ENCODE assay signal across 24 cellular contexts in genomic region chr3:127730171-127730570, GRCh38. TPM values are rescaled to one million over a fixed set of nuclear protein-coding genes. Genes with fewer than 3 reads are reported as not detected.
A peak's percentile ranks its signal among the peaks of the same experiment; 100 is the strongest.
DNase-seq lines count a peak whose midpoint lies in the region; ATAC-seq, FAIRE-seq and TF ChIP-seq lines count a peak whose summit lies in the region.
"Had no signal": no experiment of that assay in that cellular context is flagged by ENCODE, and none has a peak within 500 bp of the region (broad histone marks: within the 10 kb centered on the region; RNA-seq: fewer than 3 reads in every experiment).

No MANE protein-coding gene starts in this region.

- H4K8ac ChIP-seq in H1 (ENCODE audit: extremely low read depth, insufficient read depth, low read length), result no peak overlapping the region

- H2AK5ac ChIP-seq in H1 (ENCODE audit: low read depth, low read length), result no peak overlapping the region

- no peak overlapping the region for H3K4ac ChIP-seq in H1 (replicated peaks; ENCODE audit: insufficient read length, low read depth, low read length)

- 0 out of 2 replicates have a peak, but pooled peaks cover 6% of the 10 kb centered on the region for H3F3A ChIP-seq in PC-9 (ENCODE audit: insufficient read depth, low read depth)

- H3K36me3 ChIP-seq in Karpas-422 (ENCODE audit: insufficient read depth, low read length) (peaks cover 14% of the 10 kb centered on the region; the same call in 1 of the 2 replicates), H1 (ENCODE audit: control insufficient read depth in 2 of 4, insufficient read depth in 4 of 4, low read length in 3 of 4) (no peaks in the 10 kb centered on the region; a peak in 1 of 8 replicates), gastrocnemius medialis (no peaks in the 10 kb centered on the region), PC-9 (ENCODE audit: low read depth) (no peaks in the 10 kb centered on the region)
- H3K36me3 ChIP-seq: thyroid gland, uterus had no signal

- TF ChIP-seq CTCF in H1 (IDR thresholded peaks at IDR 0.05; ENCODE audit: control extremely low read depth in 1 of 3, insufficient read depth in 1 of 3, low read depth in 1 of 3, low read length in 3 of 3), result no peak
- TF ChIP-seq CTCF in gastrocnemius medialis (IDR thresholded peaks at IDR 0.05 in 4 of 5, conservative IDR thresholded peaks at IDR 0.05 in 1 of 5), result no peak
- no peak for TF ChIP-seq CTCF in PC-9 (conservative IDR thresholded peaks at IDR 0.05)

- DNase-seq in DMS79 (lab: John Stamatoyannopoulos, UW), result peak; percentile 29
- DNase-seq in Karpas-422, result peak; percentile 64
- no peak for DNase-seq in H1 (ENCODE audit: low read depth in 1 of 2, low spot score in 2 of 2)
- DNase-seq in gastrocnemius medialis, result no peak
- no peak for DNase-seq in PC-9
- DNase-seq in ecto neural progenitor cell (ENCODE audit: low spot score), result no peak
- DNase-seq in occipital lobe (lab: John Stamatoyannopoulos, UW), result no peak
- DNase-seq: ACHN; activated B cell treated with CpG ODN at 0.5 μM for 24 hours; activated CD4-positive, alpha-beta T cell treated with anti-CD3 and anti-CD28 coated beads, Interleukin-2, amount 10 ng/mL, durations not matched to agents 7 days and 5 days; activated effector memory CD4-positive, alpha-beta T cell treated with anti-CD3 and anti-CD28 coated beads, Interleukin-2, amount 50 U/mL, for 16 hours; activated naive CD8-positive, alpha-beta T cell treated with anti-CD3 and anti-CD28 coated beads for 36 hours; aorta; cortex of kidney; endodermal cell; naive B cell; NCI-H1694 treated with DMSO at 0.1 percent for 48 hours; NCI-H2171; NCI-H510A; stimulated activated naive CD8-positive, alpha-beta T cell treated with anti-CD3 and anti-CD28 coated beads, Interleukin-15, Interleukin-2, amounts not matched to agents 100 U/mL and 50 U/mL, for 24 hours; thyroid gland; uterus had no signal

- H3K23me2 ChIP-seq in H1 (ENCODE audit: low read depth, low read length), result no peaks in the 10 kb centered on the region; the same call in 1 of the 2 replicates

- no peak for TF ChIP-seq RAD21 in H1 (IDR thresholded peaks at IDR 0.05 in 1 of 2, conservative IDR thresholded peaks at IDR 0.05 in 1 of 2; ENCODE audit: low read depth in 2 of 2, low read length in 2 of 2)

- POLR2A ChIA-PET in H1 (lab: Charles Lee; ENCODE audit: partially characterized antibody), result no interaction called here
- POLR2A ChIA-PET in PC-9 (lab: Charles Lee; ENCODE audit: unreplicated experiment), result no interaction called here

- peaks cover 96% of the 10 kb centered on the region for H3K79me2 ChIP-seq in Karpas-422 (ENCODE audit: low read length)
- no peaks in the 10 kb centered on the region for H3K79me2 ChIP-seq in H1 (ENCODE audit: control insufficient read depth in 1 of 2, insufficient read depth in 2 of 2, low read length in 2 of 2)
- H3K79me2 ChIP-seq in PC-9 (ENCODE audit: low read depth), result no peaks in the 10 kb centered on the region

- H2BK15ac ChIP-seq in H1 (ENCODE audit: low read length), result no peak overlapping the region

- H3K4me1 ChIP-seq in Karpas-422 (ENCODE audit: low read length), result peaks cover 86% of the 10 kb centered on the region
- peaks cover 0 to 15% (median 9%) of the 10 kb centered on the region in 4 experiments; a peak in 5 of 7 replicates for H3K4me1 ChIP-seq in H1 (replicated peaks in 1 of 4; ENCODE audit: control insufficient read depth in 3 of 4, insufficient read depth in 4 of 4, low read length in 3 of 4)
- H3K4me1 ChIP-seq in gastrocnemius medialis, result peaks cover 19 to 53% of the 10 kb centered on the region in 2 donors
- H3K4me1 ChIP-seq in PC-9 (replicated peaks; ENCODE audit: insufficient read depth), result no peaks in the 10 kb centered on the region

- no peaks in the 10 kb centered on the region for H3K27me3 ChIP-seq in Karpas-422 (ENCODE audit: low read length)
- peaks cover 0 to 2% (median 0%) of the 10 kb centered on the region in 4 experiments; a peak in 3 of 7 replicates for H3K27me3 ChIP-seq in H1 (replicated peaks in 1 of 4; ENCODE audit: control insufficient read depth in 3 of 4, extremely low read depth in 1 of 4, insufficient read depth in 3 of 4, low read length in 3 of 4)
- no peaks in the 10 kb centered on the region for H3K27me3 ChIP-seq in gastrocnemius medialis
- no peaks in the 10 kb centered on the region for H3K27me3 ChIP-seq in PC-9 (ENCODE audit: insufficient read depth, low read depth)
- H3K27me3 ChIP-seq: thyroid gland, uterus had no signal

- H3K9me3 ChIP-seq in Karpas-422 (ENCODE audit: low read length) (no peaks in the 10 kb centered on the region), H1 (ENCODE audit: insufficient read depth in 2 of 2, low read depth in 1 of 2, low read length in 1 of 2) (no peaks in the 10 kb centered on the region), gastrocnemius medialis (no peaks in the 10 kb centered on the region), PC-9 (ENCODE audit: insufficient read depth, low read depth) (no peaks in the 10 kb centered on the region)
- H3K9me3 ChIP-seq: thyroid gland, uterus had no signal

- H4K5ac ChIP-seq in H1 (ENCODE audit: insufficient read length, low read depth, low read length), result no peak overlapping the region

- no TSS peak for BruUV-seq in PC-9 (replicated peaks; lab: Mats Ljungman, UMichigan)

- peak overlapping the region; percentile 98 for H3K27ac ChIP-seq in Karpas-422 (ENCODE audit: low read length)
- no peak overlapping the region for H3K27ac ChIP-seq in H1 (ENCODE audit: low read depth, low read length)
- peak overlapping the region in 3 of 4 donors; percentile 52 to 78 (median 61) for H3K27ac ChIP-seq in gastrocnemius medialis
- no peak overlapping the region for H3K27ac ChIP-seq in PC-9
- H3K27ac ChIP-seq: GM23248, RWPE1, thyroid gland, uterus had no signal

- TF ChIP-seq POLR2A in H1 (IDR thresholded peaks at IDR 0.05; ENCODE audit: control extremely low read depth in 1 of 2, low read depth in 2 of 2, low read length in 2 of 2) (no peak), gastrocnemius medialis (IDR thresholded peaks at IDR 0.05) (no peak)

- H3K56ac ChIP-seq in H1 (replicated peaks; ENCODE audit: insufficient read length, low read depth, low read length), result no peak overlapping the region

- FAIRE-seq in H1 (lab: Jason Lieb, UNC), result no peak

- intact Hi-C loops in gastrocnemius medialis (cut with DNase I; ENCODE audit: low total_unique reads) (no loop called here), PC-9 (cut with micrococcal nuclease; ENCODE audit: unreplicated experiment) (no loop called here)

- no peak overlapping the region for H2BK12ac ChIP-seq in H1 (ENCODE audit: low read depth, low read length)

- no peak overlapping the region for H4K91ac ChIP-seq in H1 (replicated peaks; ENCODE audit: insufficient read length, low read length)

- no peak overlapping the region for H3K18ac ChIP-seq in H1 (ENCODE audit: extremely low read depth, low read length)

- no peak overlapping the region for H3K14ac ChIP-seq in H1 (ENCODE audit: insufficient read length)

- H2BK5ac ChIP-seq in H1 (ENCODE audit: low read depth, low read length), result 0 out of 2 replicates have a peak overlapping the region, but pooled peaks have one; percentile 10

- H3K23ac ChIP-seq in H1 (ENCODE audit: insufficient read length), result no peak overlapping the region

- TF ChIP-seq EP300 in H1 (IDR thresholded peaks at IDR 0.05; ENCODE audit: borderline replicate concordance in 1 of 2, low read depth in 2 of 2, low read length in 2 of 2), result no peak

- no peaks in the 10 kb centered on the region for H3K79me1 ChIP-seq in H1 (ENCODE audit: low read depth, low read length)

- no peak overlapping the region for H2BK120ac ChIP-seq in H1 (replicated peaks; ENCODE audit: low read depth, low read length)

- in situ Hi-C loops in gastrocnemius medialis (cut with MboI; ENCODE audit: low sequenced_read_pairs in 4 of 4), result no loop called here

- CTCF ChIA-PET in H1 (lab: Charles Lee; ENCODE audit: partially characterized antibody) (no interaction called here), PC-9 (lab: Charles Lee) (no interaction called here)

- no peak overlapping the region for H2AFZ ChIP-seq in Karpas-422 (ENCODE audit: low read length)
- no peak overlapping the region for H2AFZ ChIP-seq in H1 (ENCODE audit: low read length)
- no peak overlapping the region for H2AFZ ChIP-seq in PC-9
- H2AFZ ChIP-seq: GM23248 had no signal

- 90% methylated on average over 7 of the region's 8 CpGs; no CpG with 5 or more reads in 1 of the 2 experiments for WGBS in H1 (ENCODE audit: extremely low coverage in 1 of 2, insufficient coverage in 1 of 2, insufficient read length in 1 of 2, insufficient replicate concordance in 2 of 2, low coverage in 1 of 2, low lambda C conversion rate in 2 of 2, missing lambda C conversion rate in 1 of 2), 2 experiments

- ATAC-seq in gastrocnemius medialis, result no peak
- ATAC-seq: stimulated activated naive CD8-positive, alpha-beta T cell treated with anti-CD3 and anti-CD28 coated beads, Interleukin-15, Interleukin-2, amounts not matched to agents 100 U/mL and 50 U/mL, for 24 hours had no signal

- H3K4me3 ChIP-seq in Karpas-422 (ENCODE audit: low read length) (peak overlapping the region; percentile 60), H1 (ENCODE audit: extremely low read depth in 1 of 4, insufficient read depth in 2 of 4, low read depth in 3 of 4, low read length in 4 of 4) (no peak overlapping the region), gastrocnemius medialis (no peak overlapping the region), PC-9 (no peak overlapping the region)
- H3K4me3 ChIP-seq: GM23248, thyroid gland, uterus had no signal

- H3K9me2 ChIP-seq in Karpas-422 (replicated peaks; ENCODE audit: insufficient read depth, low read length) (no peaks in the 10 kb centered on the region), PC-9 (ENCODE audit: insufficient read depth) (no peaks in the 10 kb centered on the region)

- H2BK20ac ChIP-seq in H1 (ENCODE audit: low read length), result no peak overlapping the region

- peak overlapping the region; percentile 77 for H3K9ac ChIP-seq in Karpas-422 (ENCODE audit: low read length)
- H3K9ac ChIP-seq in H1 (replicated peaks in 1 of 4; ENCODE audit: extremely low read depth in 1 of 4, low read depth in 3 of 4, low read length in 3 of 4), result no peak overlapping the region
- H3K9ac ChIP-seq: GM23248 had no signal

- H3K4me2 ChIP-seq in Karpas-422 (ENCODE audit: low read depth, low read length, poor library complexity, severe bottlenecking) (peak overlapping the region; percentile 78), H1 (ENCODE audit: insufficient read depth in 1 of 2, low read depth in 2 of 2, low read length in 2 of 2) (no peak overlapping the region), PC-9 (no peak overlapping the region)

- H4K20me1 ChIP-seq in Karpas-422 (ENCODE audit: insufficient read depth, low read depth, low read length) (no peaks in the 10 kb centered on the region), H1 (replicated peaks in 1 of 2; ENCODE audit: control insufficient read depth in 1 of 2, insufficient read depth in 2 of 2, low read length in 2 of 2) (no peaks in the 10 kb centered on the region), PC-9 (ENCODE audit: insufficient read depth) (no peaks in the 10 kb centered on the region)

RNA-seq across cellular contexts. Expression of gene ABTB1, which starts 57.4 kb away (rescaled TPM):
- total RNA-seq in Karpas-422 (2014; rRNA removed; shearing (Covaris generic); ENCODE audit: low replicate concordance), result 20.1 and 25.5 TPM in 2 replicates
- total RNA-seq in H1 (2021; fragmentation: NEBNext Ultra II Directional; extraction: Animal tissue kit (Norgen Biotek cat#: 25700)), result 7.0 and 9.4 TPM in 2 replicates
- 7.1 and 12.8 TPM in 2 replicates for polyA plus RNA-seq in H1 (2011; rRNA removed)
- 11.4 TPM for polyA plus RNA-seq in H1 (2011; cell fraction: cytosol; rRNA removed)
- 56.1 TPM for polyA plus RNA-seq in H1 (2011; cell fraction: nucleus; rRNA removed)
- 4.9 to 6.9 TPM (median 6.6 TPM) in 4 replicates for polyA plus RNA-seq in H1 (2012, experiment 1 of 2)
- polyA plus RNA-seq in H1 (2012, experiment 2 of 2), result 4.4 TPM
- 3.8 TPM for polyA plus RNA-seq in H1 (2013, experiment 1 of 2)
- polyA plus RNA-seq in H1 (2013, experiment 2 of 2), result 4.3 TPM
- polyA minus RNA-seq in H1 (2011; rRNA and poly(A)+ RNA removed), result 6.0 and 7.2 TPM in 2 replicates
- polyA minus RNA-seq in H1 (2011; cell fraction: cytosol; rRNA and poly(A)+ RNA removed), result 5.5 TPM
- polyA minus RNA-seq in H1 (2011; cell fraction: nucleus; rRNA and poly(A)+ RNA removed), result 14.8 TPM
- total RNA-seq in gastrocnemius medialis, result 10 to 100 TPM; 22.9 to 37.5 (median 30.1) TPM
- 39.1 and 57.1 TPM in 2 replicates for total RNA-seq in PC-9 (2021)
- total RNA-seq in occipital lobe, result 4.7 TPM

Comparison
In these comparisons a context has a peak if more than half of its experiments do, and no peak if none do; other contexts are left out.
1. DNase-seq: peak in DMS79 (single experiment) and Karpas-422 (single experiment); none in H1 (0 of 2), gastrocnemius medialis (0 of 2), PC-9 (0 of 2), ecto neural progenitor cell (single experiment) and occipital lobe (single experiment).
2. H3K27ac ChIP-seq: peak in Karpas-422 (single experiment) and gastrocnemius medialis (3 of 4); none in H1 (single experiment) and PC-9 (single experiment).